17 cellular contexts compared by ENCODE assay signal in genomic region chr11:74070713-74071506, GRCh38.
DNase-seq lines count a peak whose midpoint lies in the region; ATAC-seq and TF ChIP-seq lines count a peak whose summit lies in the region.
"Had no signal": no experiment of that assay in that cellular context is flagged by ENCODE, and none has a peak within 500 bp of the region (broad histone marks: within the 10 kb centered on the region; RNA-seq: fewer than 3 reads in every experiment).

No MANE protein-coding gene starts in this region.

- no peaks in the 10 kb centered on the region for H3K4me1 ChIP-seq in CD8-positive, alpha-beta T cell (ENCODE audit: insufficient read depth, low read length)
- H3K4me1 ChIP-seq in adrenal gland (replicated peaks in 1 of 2) = peaks cover 0 to 19% of the 10 kb centered on the region in 2 donors

- CTCF ChIA-PET in CD8-positive, alpha-beta T cell (lab: Charles Lee) = interaction anchor here (0.9 kb wide), 1 partner anchor 11 kb away, joined by 3 read pairs; no protein-coding TSS in a partner anchor
- CTCF ChIA-PET in CD4-positive, alpha-beta T cell (lab: Charles Lee) = no interaction called here

- TF ChIP-seq POLR2A in adrenal gland (IDR thresholded peaks at IDR 0.05) = no peak

- H3K4me3 Mint-ChIP-seq in CD8-positive, alpha-beta T cell = no peak overlapping the region
- H3K4me3 Mint-ChIP-seq in stimulated activated memory B cell treated with anti-CD40 and anti-IgM and Interleukin-4, amounts not matched to agents 10 μg/mL and 1 μg/mL and 100 μg/mL, for 72 hours = no peak overlapping the region
- no peak overlapping the region for H3K4me3 Mint-ChIP-seq in CD4-positive, alpha-beta T cell
- H3K4me3 Mint-ChIP-seq: GM23338 had no signal

- peaks cover 80% of the 10 kb centered on the region for H3K36me3 Mint-ChIP-seq in CD8-positive, alpha-beta T cell
- peaks cover 49% of the 10 kb centered on the region for H3K36me3 Mint-ChIP-seq in stimulated activated memory B cell treated with anti-CD40 and anti-IgM and Interleukin-4, amounts not matched to agents 10 μg/mL and 1 μg/mL and 100 μg/mL, for 72 hours
- H3K36me3 Mint-ChIP-seq in CD4-positive, alpha-beta T cell (ENCODE audit: low read depth) = peaks cover 89% of the 10 kb centered on the region

- H3K4me1 Mint-ChIP-seq in CD8-positive, alpha-beta T cell (ENCODE audit: low read depth) = no peaks in the 10 kb centered on the region
- peaks cover 9% of the 10 kb centered on the region for H3K4me1 Mint-ChIP-seq in stimulated activated memory B cell treated with anti-CD40 and anti-IgM and Interleukin-4, amounts not matched to agents 10 μg/mL and 1 μg/mL and 100 μg/mL, for 72 hours
- H3K4me1 Mint-ChIP-seq in CD4-positive, alpha-beta T cell (ENCODE audit: low read depth) = peaks cover 5% of the 10 kb centered on the region
- H3K4me1 Mint-ChIP-seq: GM23338 had no signal

- DNase-seq in CD8-positive, alpha-beta T cell = no peak
- DNase-seq in NCI-H1105 (lab: John Stamatoyannopoulos, UW) (peak; percentile 50), adrenal gland (peak; percentile 23 to 70 (median 50)), pons (ENCODE audit: low spot score) (peak; percentile 30)
- no peak for DNase-seq in CD4-positive, alpha-beta T cell
- DNase-seq: activated naive CD4-positive, alpha-beta T cell treated with Interleukin-2 at 50 U/mL for 16 hours; DMS153; effector CD8-positive, alpha-beta T cell; left cardiac atrium; MM.1S; NCI-H226 had no signal

- no peaks in the 10 kb centered on the region for H3K27me3 ChIP-seq in CD8-positive, alpha-beta T cell (ENCODE audit: insufficient read depth, low read length)
- no peaks in the 10 kb centered on the region for H3K27me3 ChIP-seq in adrenal gland
- H3K27me3 ChIP-seq in CD4-positive, alpha-beta T cell (ENCODE audit: control insufficient read depth, insufficient read depth, low read length) = no peaks in the 10 kb centered on the region

- POLR2A ChIA-PET in CD8-positive, alpha-beta T cell (lab: Charles Lee) = no interaction called here
- POLR2A ChIA-PET in CD4-positive, alpha-beta T cell (lab: Charles Lee) = no interaction called here

- peak overlapping the region; percentile 68 for H3K27ac Mint-ChIP-seq in CD8-positive, alpha-beta T cell
- no peak overlapping the region for H3K27ac Mint-ChIP-seq in stimulated activated memory B cell treated with anti-CD40 and anti-IgM and Interleukin-4, amounts not matched to agents 10 μg/mL and 1 μg/mL and 100 μg/mL, for 72 hours
- no peak overlapping the region for H3K27ac Mint-ChIP-seq in CD4-positive, alpha-beta T cell
- H3K27ac Mint-ChIP-seq: GM23338 had no signal

- no peak for TF ChIP-seq CTCF in CD8-positive, alpha-beta T cell (IDR thresholded peaks at IDR 0.05)
- TF ChIP-seq CTCF in adrenal gland (IDR thresholded peaks at IDR 0.05) = no peak
- TF ChIP-seq CTCF in CD4-positive, alpha-beta T cell (IDR thresholded peaks at IDR 0.05) = no peak

- ATAC-seq in CD8-positive, alpha-beta T cell = no peak
- ATAC-seq in GM21381 (IDR thresholded peaks at IDR 0.05; ENCODE audit: unreplicated experiment) (no peak), HG03521 (IDR thresholded peaks at IDR 0.05; ENCODE audit: unreplicated experiment) (no peak)
- ATAC-seq in stimulated activated memory B cell treated with anti-CD40 and anti-IgM and Interleukin-4, amounts not matched to agents 10 μg/mL and 1 μg/mL and 100 μg/mL, for 72 hours = no peak
- no peak for ATAC-seq in CD4-positive, alpha-beta T cell (ENCODE audit: poor library complexity)
- ATAC-seq: GM23338, left cardiac atrium, SK-N-SH treated with all-trans-retinoic acid at 6 μM for 48 hours had no signal

- H3K27ac ChIP-seq in CD8-positive, alpha-beta T cell (ENCODE audit: low read depth, low read length) = no peak overlapping the region
- peak overlapping the region in 1 of 5 donors; percentile 49 for H3K27ac ChIP-seq in adrenal gland
- no peak overlapping the region for H3K27ac ChIP-seq in CD4-positive, alpha-beta T cell (ENCODE audit: low read depth, low read length)
- H3K27ac ChIP-seq: thoracic aorta had no signal

- WGBS in adrenal gland, 4 donors = 48 to 60% (median 58%) methylated on average over 4 of the region's 4 CpGs

- no peaks in the 10 kb centered on the region for H3K27me3 Mint-ChIP-seq in CD8-positive, alpha-beta T cell (ENCODE audit: low read depth)
- H3K27me3 Mint-ChIP-seq in stimulated activated memory B cell treated with anti-CD40 and anti-IgM and Interleukin-4, amounts not matched to agents 10 μg/mL and 1 μg/mL and 100 μg/mL, for 72 hours = no peaks in the 10 kb centered on the region
- no peaks in the 10 kb centered on the region for H3K27me3 Mint-ChIP-seq in CD4-positive, alpha-beta T cell

- no peaks in the 10 kb centered on the region for H3K9me3 ChIP-seq in CD8-positive, alpha-beta T cell (ENCODE audit: low read length)
- H3K9me3 ChIP-seq in adrenal gland (replicated peaks in 1 of 3) = no peaks in the 10 kb centered on the region
- no peaks in the 10 kb centered on the region for H3K9me3 ChIP-seq in CD4-positive, alpha-beta T cell (ENCODE audit: control insufficient read depth, low read length)
- H3K9me3 ChIP-seq: thoracic aorta had no signal

- intact Hi-C loops in CD8-positive, alpha-beta T cell (cut with DNase I, micrococcal nuclease) = no loop called here
- intact Hi-C loops in adrenal gland (cut with DNase I) = loop anchor here (10.0 kb wide), 1 partner anchor 106 kb away; no protein-coding TSS in a partner anchor
- intact Hi-C loops in CD4-positive, alpha-beta T cell (cut with DNase I, micrococcal nuclease) = no loop called here

- H3K4me3 ChIP-seq in CD8-positive, alpha-beta T cell (ENCODE audit: low read depth, low read length) = no peak overlapping the region
- H3K4me3 ChIP-seq in adrenal gland = no peak overlapping the region
- H3K4me3 ChIP-seq: GM23338, thoracic aorta had no signal

- no peaks in the 10 kb centered on the region for H3K9me3 Mint-ChIP-seq in CD8-positive, alpha-beta T cell
- H3K9me3 Mint-ChIP-seq in stimulated activated memory B cell treated with anti-CD40 and anti-IgM and Interleukin-4, amounts not matched to agents 10 μg/mL and 1 μg/mL and 100 μg/mL, for 72 hours = no peaks in the 10 kb centered on the region
- no peaks in the 10 kb centered on the region for H3K9me3 Mint-ChIP-seq in CD4-positive, alpha-beta T cell
- H3K9me3 Mint-ChIP-seq: GM23338 had no signal

- H3K36me3 ChIP-seq in CD8-positive, alpha-beta T cell (ENCODE audit: insufficient read depth, low read length) = peaks cover 18% of the 10 kb centered on the region
- H3K36me3 ChIP-seq in adrenal gland (replicated peaks in 1 of 2) = peaks cover 0 to 23% of the 10 kb centered on the region in 2 donors

Comparison
In these comparisons a context has a peak if more than half of its experiments do, and no peak if none do; other contexts are left out.
1. DNase-seq: peak in NCI-H1105 (single experiment), adrenal gland (7 of 7) and pons (single experiment); none in CD8-positive, alpha-beta T cell (0 of 7) and CD4-positive, alpha-beta T cell (0 of 10).
2. intact Hi-C loops: an anchor here in adrenal gland (10.0 kb wide); none called in CD8-positive, alpha-beta T cell and CD4-positive, alpha-beta T cell.